9 cellular contexts compared by ENCODE assay signal in genomic region chr7:55533729-55534080, GRCh38. TPM values are rescaled to one million over a fixed set of nuclear protein-coding genes. Genes with fewer than 3 reads are reported as not detected.
DNase-seq lines count a peak whose midpoint lies in the region; ATAC-seq and TF ChIP-seq lines count a peak whose summit lies in the region.
"Had no signal": no experiment of that assay in that cellular context is flagged by ENCODE, and none has a peak within 500 bp of the region (broad histone marks: within the 10 kb centered on the region; RNA-seq: fewer than 3 reads in every experiment).

No MANE protein-coding gene starts in this region.

- CTCF ChIA-PET in HEK293T (lab: Yijun Ruan, JAX), result no interaction called here

- peaks cover 38% of the 10 kb centered on the region for H3K79me2 ChIP-seq in fibroblast of lung (ENCODE audit: control insufficient read depth, insufficient read depth, low read length)

- H3K36me3 ChIP-seq in RWPE2 (ENCODE audit: low read depth), result no peaks in the 10 kb centered on the region
- H3K36me3 ChIP-seq in fibroblast of lung (ENCODE audit: control insufficient read depth, insufficient read depth, low read length), result no peaks in the 10 kb centered on the region
- H3K36me3 ChIP-seq: HAP-1 had no signal

- H3K4me2 ChIP-seq in fibroblast of lung (ENCODE audit: extremely low read depth, insufficient read depth, low read length), result peak overlapping the region; percentile 33

- H4K20me1 ChIP-seq in fibroblast of lung (ENCODE audit: control insufficient read depth, extremely low read depth, insufficient read depth, low read length), result peaks cover 3% of the 10 kb centered on the region

- no peak for ATAC-seq in RWPE2 (ENCODE audit: low read depth)
- no peak for ATAC-seq in GM18519 (IDR thresholded peaks at IDR 0.05; ENCODE audit: low FRiP score, unreplicated experiment)

- H3K4me3 Mint-ChIP-seq in stimulated activated naive CD8-positive, alpha-beta T cell treated with anti-CD3 and anti-CD28 coated beads, Interleukin-15, Interleukin-2, amounts not matched to agents 100 ng/mL and 50 ng/mL, for 24 hours, result peak overlapping the region; percentile 72

- H3K4me1 Mint-ChIP-seq in stimulated activated naive CD8-positive, alpha-beta T cell treated with anti-CD3 and anti-CD28 coated beads, Interleukin-15, Interleukin-2, amounts not matched to agents 100 ng/mL and 50 ng/mL, for 24 hours (ENCODE audit: low read depth), result peaks cover 94% of the 10 kb centered on the region

- peak; percentile 26 for DNase-seq in activated CD4-positive, alpha-beta T cell treated with anti-CD3 and anti-CD28 coated beads for 48 hours
- DNase-seq in activated CD4-positive, alpha-beta T cell treated with anti-CD3 and anti-CD28 coated beads for 1 hour, result no peak
- DNase-seq in RWPE2 (ENCODE audit: low spot score), result no peak
- DNase-seq in fibroblast of lung (ENCODE audit: low read depth in 2 of 2), result no peak
- DNase-seq in HEK293T (ENCODE audit: extremely low spot score), result no peak
- DNase-seq in iPS-NIHi11 (ENCODE audit: low spot score), result no peak

- H3K36me3 Mint-ChIP-seq in stimulated activated naive CD8-positive, alpha-beta T cell treated with anti-CD3 and anti-CD28 coated beads, Interleukin-15, Interleukin-2, amounts not matched to agents 100 ng/mL and 50 ng/mL, for 24 hours (ENCODE audit: low read depth), result peaks cover 24% of the 10 kb centered on the region

- H3K27ac Mint-ChIP-seq in stimulated activated naive CD8-positive, alpha-beta T cell treated with anti-CD3 and anti-CD28 coated beads, Interleukin-15, Interleukin-2, amounts not matched to agents 100 ng/mL and 50 ng/mL, for 24 hours, result peak overlapping the region; percentile 98

- TF ChIP-seq CTCF in RWPE2 (IDR thresholded peaks at IDR 0.05; ENCODE audit: poor library complexity, severe bottlenecking), result no peak
- no peak for TF ChIP-seq CTCF in fibroblast of lung (conservative IDR thresholded peaks at IDR 0.05 in 1 of 2, IDR thresholded peaks at IDR 0.05 in 1 of 2; ENCODE audit: low read depth in 1 of 2, low read length in 2 of 2)

- H3K27ac ChIP-seq in RWPE2 (ENCODE audit: poor library complexity, severe bottlenecking), result peak overlapping the region; percentile 30
- H3K27ac ChIP-seq in fibroblast of lung (ENCODE audit: insufficient read depth, low read length), result no peak overlapping the region

- POLR2A ChIA-PET in HEK293T (lab: Yijun Ruan, JAX), result no interaction called here

- H3K4me3 ChIP-seq in RWPE2 (ENCODE audit: severe bottlenecking), result no peak overlapping the region
- no peak overlapping the region for H3K4me3 ChIP-seq in fibroblast of lung (replicated peaks in 1 of 4; ENCODE audit: control extremely low read depth in 1 of 4, insufficient read depth in 1 of 4, low read depth in 3 of 4, low read length in 4 of 4)
- H3K4me3 ChIP-seq: HAP-1 had no signal

- H3K27me3 Mint-ChIP-seq in stimulated activated naive CD8-positive, alpha-beta T cell treated with anti-CD3 and anti-CD28 coated beads, Interleukin-15, Interleukin-2, amounts not matched to agents 100 ng/mL and 50 ng/mL, for 24 hours, result no peaks in the 10 kb centered on the region

- no peak overlapping the region for H3K9ac ChIP-seq in fibroblast of lung (ENCODE audit: insufficient read depth, low read length)

- H3K4me1 ChIP-seq in RWPE2 (ENCODE audit: insufficient read depth, poor library complexity, severe bottlenecking), result peaks cover 26% of the 10 kb centered on the region
- peaks cover 26% of the 10 kb centered on the region for H3K4me1 ChIP-seq in fibroblast of lung (ENCODE audit: control insufficient read depth, extremely low read depth, insufficient read depth, low read length)
- H3K4me1 ChIP-seq: HAP-1 had no signal

- no peak overlapping the region for H2AFZ ChIP-seq in fibroblast of lung (ENCODE audit: low read length)

- no peaks in the 10 kb centered on the region for H3K9me3 Mint-ChIP-seq in stimulated activated naive CD8-positive, alpha-beta T cell treated with anti-CD3 and anti-CD28 coated beads, Interleukin-15, Interleukin-2, amounts not matched to agents 100 ng/mL and 50 ng/mL, for 24 hours

- H3K27me3 ChIP-seq in RWPE2 (ENCODE audit: insufficient read depth, poor library complexity, severe bottlenecking) (no peaks in the 10 kb centered on the region), fibroblast of lung (ENCODE audit: control insufficient read depth, insufficient read depth, low read length) (no peaks in the 10 kb centered on the region)

- H3K9me3 ChIP-seq in RWPE2 (ENCODE audit: severe bottlenecking) (no peaks in the 10 kb centered on the region), fibroblast of lung (ENCODE audit: control insufficient read depth, insufficient read depth, low read depth, low read length) (no peaks in the 10 kb centered on the region)
- H3K9me3 ChIP-seq: HAP-1 had no signal

TF ChIP-seq in HEK293T, 16 proteins besides CTCF, POLR2A, EP300 and RAD21:
- no peak for TF ChIP-seq FOXA1 (IDR thresholded peaks at IDR 0.05)
- no peak for TF ChIP-seq CTBP1 (IDR thresholded peaks at IDR 0.05; ENCODE audit: borderline replicate concordance)
- no peak for TF ChIP-seq HDGF (IDR thresholded peaks at IDR 0.05; ENCODE audit: borderline replicate concordance)
- no peak for TF ChIP-seq NFRKB (IDR thresholded peaks at IDR 0.05)
- TF ChIP-seq L3MBTL2 (conservative IDR thresholded peaks at IDR 0.05), result no peak
- no peak for TF ChIP-seq BHLHE40 (IDR thresholded peaks at IDR 0.05; ENCODE audit: borderline replicate concordance)
- TF ChIP-seq SP1 (IDR thresholded peaks at IDR 0.05), result no peak
- TF ChIP-seq ZNF384 (IDR thresholded peaks at IDR 0.05), result no peak
- no peak for TF ChIP-seq LEF1 (IDR thresholded peaks at IDR 0.05; ENCODE audit: borderline replicate concordance)
- no peak for TF ChIP-seq FOXK2 (IDR thresholded peaks at IDR 0.05)
- no peak for TF ChIP-seq FOXM1 (IDR thresholded peaks at IDR 0.05; ENCODE audit: borderline replicate concordance)
- TF ChIP-seq ELF4 (IDR thresholded peaks at IDR 0.05), result no peak
- TF ChIP-seq SUZ12 (IDR thresholded peaks at IDR 0.05), result no peak
- no peak for TF ChIP-seq ARNT (IDR thresholded peaks at IDR 0.05)
- TF ChIP-seq TARDBP (IDR thresholded peaks at IDR 0.05), result no peak
- no peak for TF ChIP-seq PKNOX1 (IDR thresholded peaks at IDR 0.05)

RNA-seq across cellular contexts. Expression of gene VOPP1, which starts 38.6 kb away (rescaled TPM):
- total RNA-seq in fibroblast of lung, result 44.9 and 70.7 TPM in 2 replicates
- 52.1 and 73.8 TPM in 2 replicates for polyA plus RNA-seq in fibroblast of lung
- polyA plus RNA-seq in fibroblast of lung (2012), result 49.6 and 77.2 TPM in 2 replicates
- polyA minus RNA-seq in fibroblast of lung (ENCODE audit: low replicate concordance), result 83.1 and 186 TPM in 2 replicates
